In the genomic region with DNA sequence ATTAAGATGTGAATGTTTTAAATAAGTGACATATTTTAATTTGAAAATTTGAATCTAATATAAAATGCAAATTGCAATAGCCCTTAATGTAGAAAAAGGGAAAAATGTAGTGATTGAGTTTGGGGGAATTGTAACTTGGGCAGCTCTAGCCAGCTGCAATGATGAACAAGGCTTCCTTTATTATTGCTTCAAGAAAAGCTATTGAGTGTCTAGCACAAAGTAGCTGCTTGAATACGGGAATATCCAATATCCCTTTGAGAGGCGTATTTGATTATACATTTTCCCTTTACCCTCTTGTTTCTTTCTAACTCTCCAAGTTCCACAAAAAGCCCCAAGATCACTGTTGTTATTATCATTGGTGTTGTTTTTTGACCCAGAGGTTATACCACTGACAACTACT, we compare ENCODE assay signal across 24 cellular contexts. TPM values are rescaled to one million over a fixed set of nuclear protein-coding genes. Genes with fewer than 3 reads are reported as not detected.
"Had no signal": no experiment of that assay in that cellular context is flagged by ENCODE, and none has a peak within 500 bp of the region (broad histone marks: within the 10 kb centered on the region; RNA-seq: fewer than 3 reads in every experiment).

No MANE protein-coding gene starts in this region.

- DNase-seq: colonic mucosa; effector memory CD8-positive, alpha-beta T cell; erythroblast; esophagus squamous epithelium; foreskin melanocyte; immature natural killer cell; islet precursor cell; kidney glomerular epithelial cell; mesenchymal stem cell; naive thymus-derived CD4-positive, alpha-beta T cell; sigmoid colon; spleen; stimulated activated CD4-positive, alpha-beta T cell treated with anti-CD3 and anti-CD28 coated beads, Interleukin-4, amount 100 ng/mL, for 4 hours; stimulated activated naive CD8-positive, alpha-beta T cell treated with anti-CD3 and anti-CD28 coated beads, Interleukin-15, Interleukin-2, amounts not matched to agents 100 U/mL and 50 U/mL, for 24 hours; testis; tibial artery had no signal

- H3K27ac ChIP-seq: colonic mucosa, esophagus squamous epithelium, neural progenitor cell, parathyroid adenoma, prostate gland, sigmoid colon, spleen, testis, tibial artery had no signal

- H3K9me3 Mint-ChIP-seq: nephron, neural progenitor cell, type B pancreatic cell had no signal

- H3K4me1 Mint-ChIP-seq: immature natural killer cell; naive thymus-derived CD4-positive, alpha-beta T cell; stimulated activated memory B cell treated with anti-CD40 and anti-IgM and Interleukin-4, amounts not matched to agents 10 μg/mL and 1 μg/mL and 100 μg/mL, for 72 hours had no signal

- H3K27ac Mint-ChIP-seq: dendritic cell treated with granulocyte-macrophage colony-stimulating factor and Interleukin-4, amounts not matched to agents 40 ng/mL and 50 ng/mL, for 4 days; effector memory CD8-positive, alpha-beta T cell; immature natural killer cell; mesothelial cell of epicardium; naive thymus-derived CD4-positive, alpha-beta T cell; nephron; neural progenitor cell; stimulated activated memory B cell treated with anti-CD40 and anti-IgM and Interleukin-4, amounts not matched to agents 10 μg/mL and 1 μg/mL and 100 μg/mL, for 72 hours; type B pancreatic cell had no signal

- ATAC-seq: effector memory CD8-positive, alpha-beta T cell; naive thymus-derived CD4-positive, alpha-beta T cell; stimulated activated memory B cell treated with anti-CD40 and anti-IgM and Interleukin-4, amounts not matched to agents 10 μg/mL and 1 μg/mL and 100 μg/mL, for 72 hours; stimulated activated naive CD8-positive, alpha-beta T cell treated with anti-CD3 and anti-CD28 coated beads, Interleukin-15, Interleukin-2, amounts not matched to agents 100 U/mL and 50 U/mL, for 24 hours had no signal

- H3K27me3 Mint-ChIP-seq: dendritic cell treated with granulocyte-macrophage colony-stimulating factor and Interleukin-4, amounts not matched to agents 40 ng/mL and 50 ng/mL, for 4 days; effector memory CD8-positive, alpha-beta T cell; naive thymus-derived CD4-positive, alpha-beta T cell; stimulated activated memory B cell treated with anti-CD40 and anti-IgM and Interleukin-4, amounts not matched to agents 10 μg/mL and 1 μg/mL and 100 μg/mL, for 72 hours; type B pancreatic cell had no signal

- H3K4me3 Mint-ChIP-seq: dendritic cell treated with granulocyte-macrophage colony-stimulating factor and Interleukin-4, amounts not matched to agents 40 ng/mL and 50 ng/mL, for 4 days; effector memory CD8-positive, alpha-beta T cell; immature natural killer cell; mesothelial cell of epicardium; naive thymus-derived CD4-positive, alpha-beta T cell; nephron; neural progenitor cell; stimulated activated memory B cell treated with anti-CD40 and anti-IgM and Interleukin-4, amounts not matched to agents 10 μg/mL and 1 μg/mL and 100 μg/mL, for 72 hours; type B pancreatic cell had no signal

- H3K36me3 Mint-ChIP-seq: immature natural killer cell; naive thymus-derived CD4-positive, alpha-beta T cell; neural progenitor cell; stimulated activated memory B cell treated with anti-CD40 and anti-IgM and Interleukin-4, amounts not matched to agents 10 μg/mL and 1 μg/mL and 100 μg/mL, for 72 hours; type B pancreatic cell had no signal

RNA-seq across cellular contexts. Expression of gene IL1RAPL1, which starts 21.8 kb away (rescaled TPM):
- total RNA-seq: naive thymus-derived CD4-positive, alpha-beta T cell had no signal
